18 cellular contexts compared by ENCODE assay signal in the genomic region with DNA sequence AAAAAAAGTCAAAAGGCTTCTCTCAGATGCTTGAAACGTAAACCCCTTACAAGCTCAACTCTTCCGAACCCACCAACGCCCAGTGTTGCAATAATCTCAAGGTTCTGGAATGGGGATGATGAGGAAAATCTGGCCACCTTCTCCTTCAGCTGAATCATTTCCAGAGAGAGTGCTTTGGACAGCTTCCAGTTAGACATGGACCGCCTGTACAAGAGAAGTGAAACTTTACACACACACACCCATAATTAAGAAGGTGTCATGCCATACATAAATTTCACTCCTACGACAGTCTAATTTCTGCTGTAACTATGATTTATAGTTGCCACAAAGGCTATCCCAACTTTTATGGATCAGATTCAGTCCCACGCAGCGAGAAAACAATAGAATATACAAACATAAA.
DNase-seq lines count a peak whose midpoint lies in the region; ATAC-seq, FAIRE-seq and TF ChIP-seq lines count a peak whose summit lies in the region.
"Had no signal": no experiment of that assay in that cellular context is flagged by ENCODE, and none has a peak within 500 bp of the region (broad histone marks: within the 10 kb centered on the region; RNA-seq: fewer than 3 reads in every experiment).

No MANE protein-coding gene starts in this region.

- H3K4me1 ChIP-seq in naive thymus-derived CD4-positive, alpha-beta T cell (ENCODE audit: control insufficient read depth in 2 of 2, insufficient read depth in 2 of 2, low read length in 2 of 2): no peaks in the 10 kb centered on the region
- H3K4me1 ChIP-seq: esophagus squamous epithelium had no signal

- no peaks in the 10 kb centered on the region for H3K36me3 ChIP-seq in bronchial epithelial cell (ENCODE audit: control insufficient read depth, insufficient read depth, low read length)
- no peaks in the 10 kb centered on the region for H3K36me3 ChIP-seq in naive thymus-derived CD4-positive, alpha-beta T cell (ENCODE audit: control insufficient read depth in 2 of 3, insufficient read depth in 3 of 3, low read length in 3 of 3)
- H3K36me3 ChIP-seq: esophagus squamous epithelium, sigmoid colon, suprapubic skin had no signal

- CTCF ChIA-PET in naive thymus-derived CD4-positive, alpha-beta T cell (lab: Charles Lee): no interaction called here

- no peaks in the 10 kb centered on the region for H3K9me3 Mint-ChIP-seq in naive thymus-derived CD4-positive, alpha-beta T cell
- H3K9me3 Mint-ChIP-seq: T-helper 2 cell treated with Interferon-gamma antibody and Interleukin-4, amounts not matched to agents 5 μg/mL and 100 μg/mL, for 36 hours had no signal

- H3K27ac Mint-ChIP-seq in naive thymus-derived CD4-positive, alpha-beta T cell: no peak overlapping the region
- H3K27ac Mint-ChIP-seq: T-helper 2 cell treated with Interferon-gamma antibody and Interleukin-4, amounts not matched to agents 5 μg/mL and 100 μg/mL, for 36 hours had no signal

- H3K27me3 Mint-ChIP-seq in naive thymus-derived CD4-positive, alpha-beta T cell: peaks cover 0 to 4% (median 0%) of the 10 kb centered on the region in 5 donors

- no peak for FAIRE-seq in bronchial epithelial cell (lab: Jason Lieb, UNC)

- H3K27ac ChIP-seq in naive thymus-derived CD4-positive, alpha-beta T cell (ENCODE audit: low read depth, low read length): no peak overlapping the region
- H3K27ac ChIP-seq: dorsolateral prefrontal cortex, esophagus squamous epithelium, sigmoid colon, suprapubic skin had no signal

- peaks cover 0 to 8% (median 0%) of the 10 kb centered on the region in 5 donors for H3K36me3 Mint-ChIP-seq in naive thymus-derived CD4-positive, alpha-beta T cell

- TF ChIP-seq CTCF in bronchial epithelial cell (IDR thresholded peaks at IDR 0.05; ENCODE audit: insufficient read depth, low read length, severe bottlenecking): no peak

- intact Hi-C loops in naive thymus-derived CD4-positive, alpha-beta T cell (cut with micrococcal nuclease): no loop called here

- H3K9me3 ChIP-seq in naive thymus-derived CD4-positive, alpha-beta T cell (ENCODE audit: control insufficient read depth in 2 of 3, low read length in 3 of 3): no peaks in the 10 kb centered on the region
- H3K9me3 ChIP-seq: esophagus squamous epithelium, sigmoid colon, suprapubic skin had no signal

- DNase-seq in CD1c-positive myeloid dendritic cell (ENCODE audit: extremely low spot score) (peak; percentile 7), NCI-H1417 (lab: John Stamatoyannopoulos, UW) (peak in 2 of 3 experiments; percentile 59 to 92), bronchial epithelial cell (ENCODE audit: low read depth) (peak; percentile 69), left kidney (ENCODE audit: low read depth, low spot score) (peak; percentile 39), SHP77 (lab: John Stamatoyannopoulos, UW) (no peak), occipital lobe (lab: John Stamatoyannopoulos, UW) (no peak)
- no peak for DNase-seq in naive thymus-derived CD4-positive, alpha-beta T cell
- DNase-seq: activated CD8-positive, alpha-beta memory T cell treated with anti-CD3 and anti-CD28 coated beads, Interleukin-2, amount 50 U/mL, for 4 hours; activated gamma-delta T cell treated with Interleukin-2 at 50 U/mL for 16 hours; dorsolateral prefrontal cortex; esophagus squamous epithelium; NCI-H2171 treated with DMSO at 0.1 percent for 48 hours; SIG-M5; sigmoid colon; stimulated activated CD4-positive, alpha-beta T cell treated with anti-CD3 and anti-CD28 coated beads, Interleukin-2, amount 100 ng/mL, for 48 hours had no signal

- no peak overlapping the region for H3K4me3 ChIP-seq in bronchial epithelial cell (ENCODE audit: low read depth, low read length)
- no peak overlapping the region for H3K4me3 ChIP-seq in naive thymus-derived CD4-positive, alpha-beta T cell (ENCODE audit: low read length)
- H3K4me3 ChIP-seq: dorsolateral prefrontal cortex, esophagus squamous epithelium, sigmoid colon, suprapubic skin had no signal

- ATAC-seq in GM19023 (IDR thresholded peaks at IDR 0.05; ENCODE audit: unreplicated experiment): no peak
- ATAC-seq in naive thymus-derived CD4-positive, alpha-beta T cell: no peak

- H3K4me1 Mint-ChIP-seq in naive thymus-derived CD4-positive, alpha-beta T cell: no peaks in the 10 kb centered on the region

- no peak overlapping the region for H3K4me3 Mint-ChIP-seq in naive thymus-derived CD4-positive, alpha-beta T cell
- H3K4me3 Mint-ChIP-seq: T-helper 2 cell treated with Interferon-gamma antibody and Interleukin-4, amounts not matched to agents 5 μg/mL and 100 μg/mL, for 36 hours had no signal

- no peaks in the 10 kb centered on the region for H3K27me3 ChIP-seq in bronchial epithelial cell (ENCODE audit: control insufficient read depth, insufficient read depth, low read length)
- no peaks in the 10 kb centered on the region for H3K27me3 ChIP-seq in naive thymus-derived CD4-positive, alpha-beta T cell (ENCODE audit: control insufficient read depth in 2 of 2, insufficient read depth in 2 of 2, low read length in 2 of 2)
- H3K27me3 ChIP-seq: dorsolateral prefrontal cortex, esophagus squamous epithelium, sigmoid colon, suprapubic skin had no signal

- POLR2A ChIA-PET in naive thymus-derived CD4-positive, alpha-beta T cell (lab: Charles Lee): no interaction called here

Comparison
In these comparisons a context has a peak if more than half of its experiments do, and no peak if none do; other contexts are left out.
1. DNase-seq: peak in CD1c-positive myeloid dendritic cell (single experiment), NCI-H1417 (2 of 3), bronchial epithelial cell (single experiment) and left kidney (single experiment); none in naive thymus-derived CD4-positive, alpha-beta T cell (0 of 9), SHP77 (0 of 2) and occipital lobe (single experiment).